Comparison of ENCODE assay signal across 8 cellular contexts in genomic region chr2:200905618-200906296, GRCh38. TPM values are rescaled to one million over a fixed set of nuclear protein-coding genes. Genes with fewer than 3 reads are reported as not detected.
DNase-seq lines count a peak whose midpoint lies in the region; ATAC-seq, FAIRE-seq and TF ChIP-seq lines count a peak whose summit lies in the region.

No MANE protein-coding gene starts in this region.

- TF ChIP-seq RAD21 in A549 (conservative IDR thresholded peaks at IDR 0.05 in 1 of 2, IDR thresholded peaks at IDR 0.05 in 1 of 2) = peak; percentile 90 to 93

- H3K9me3 ChIP-seq in A549 = no peaks in the 10 kb centered on the region
- H3K9me3 ChIP-seq in ascending aorta = no peaks in the 10 kb centered on the region
- no peaks in the 10 kb centered on the region for H3K9me3 ChIP-seq in sigmoid colon

- TF ChIP-seq EP300 in A549 (IDR thresholded peaks at IDR 0.05) (no peak), sigmoid colon (IDR thresholded peaks at IDR 0.05) (no peak)

- peaks cover 12% of the 10 kb centered on the region; the same call in 1 of the 3 replicates for H3K4me1 ChIP-seq in A549
- no peaks in the 10 kb centered on the region for H3K4me1 ChIP-seq in ascending aorta
- H3K4me1 ChIP-seq in sigmoid colon = no peaks in the 10 kb centered on the region

- TF ChIP-seq CTCF in A549 (IDR thresholded peaks at IDR 0.05) (peak; percentile 92), GM12865 (IDR thresholded peaks at IDR 0.05; ENCODE audit: insufficient read depth, low read depth, low read length, missing control alignments) (peak; percentile 66), LNCaP clone FGC (IDR thresholded peaks at IDR 0.05; ENCODE audit: control insufficient read depth, extremely low read depth, insufficient read depth) (peak; percentile 87), ascending aorta (IDR thresholded peaks at IDR 0.05) (peak; percentile 22 to 61 (median 39)), sigmoid colon (IDR thresholded peaks at IDR 0.05) (peak in 3 of 4 experiments; percentile 26 to 56 (median 51))

- POLR2A ChIA-PET in A549 (lab: Yijun Ruan, JAX) = interaction anchor here (0.8 to 1.7 kb wide), 5 partner anchors 164 to 327 kb away, joined by 3 to 8 read pairs (median 4); no protein-coding TSS in a partner anchor

- H3K4me3 ChIP-seq in A549 = no peak overlapping the region
- no peak overlapping the region for H3K4me3 ChIP-seq in GM12865 (ENCODE audit: low read depth, low read length)
- no peak overlapping the region for H3K4me3 ChIP-seq in LNCaP clone FGC (ENCODE audit: low read depth, low read length)
- H3K4me3 ChIP-seq in ascending aorta = no peak overlapping the region
- no peak overlapping the region for H3K4me3 ChIP-seq in sigmoid colon

- TF ChIP-seq POLR2A in A549 (IDR thresholded peaks at IDR 0.05; ENCODE audit: low read length) (no peak), sigmoid colon (IDR thresholded peaks at IDR 0.05) (no peak)

- H3K27ac ChIP-seq in A549 (peak overlapping the region in 1 of 2 experiments; percentile 22; a peak in 1 of 6 replicates), ascending aorta (no peak overlapping the region), sigmoid colon (no peak overlapping the region)

- no peak overlapping the region for H3K4me2 ChIP-seq in A549

- peak; percentile 92 to 96 for ATAC-seq in A549
- peak; percentile 89 for ATAC-seq in SK-N-SH treated with all-trans-retinoic acid at 6 μM for 48 hours
- ATAC-seq in GM19467 (IDR thresholded peaks at IDR 0.05; ENCODE audit: unreplicated experiment) = no peak

- intact Hi-C loops in ascending aorta (cut with DNase I) = loop anchor here (1.0 kb wide), 1 partner anchor 164 kb away; no protein-coding TSS in a partner anchor
- intact Hi-C loops in sigmoid colon (cut with DNase I) = loop anchor here (10.0 kb wide), 1 partner anchor 269 kb away; no protein-coding TSS in a partner anchor

- CTCF ChIA-PET in A549 (lab: Yijun Ruan, JAX) = interaction anchor here (0.6 to 8.2 kb wide), 43 partner anchors 9 to 327 kb away, joined by 3 to 150 read pairs (median 4); partner anchors contain the start of genes CASP10 and ORC2

- FAIRE-seq in A549 (lab: Jason Lieb, UNC) = no peak

- 9% methylated on average over 2 of the region's 2 CpGs for WGBS in A549 (ENCODE audit: missing lambda C conversion rate)
- 45 to 60% methylated on average over 2 of the region's 2 CpGs for WGBS in sigmoid colon, 2 donors

- H3K36me3 ChIP-seq in ascending aorta (peaks cover 6 to 34% of the 10 kb centered on the region in 2 donors), sigmoid colon (peaks cover 4 to 67% (median 7%) of the 10 kb centered on the region in 4 donors)

- H3K27me3 ChIP-seq in ascending aorta (no peaks in the 10 kb centered on the region), sigmoid colon (no peaks in the 10 kb centered on the region)

- DNase-seq in A549 (ENCODE audit: low read depth in 1 of 2, low spot score in 1 of 2) (peak; percentile 56 to 83), GM12865 (ENCODE audit: low read depth) (peak; percentile 70), LNCaP clone FGC (ENCODE audit: low read depth) (peak; percentile 40), ascending aorta (ENCODE audit: low spot score in 2 of 2) (no peak), hippocampal formation (lab: John Stamatoyannopoulos, UW) (peak; percentile 63 to 67), sigmoid colon (no peak)

TF ChIP-seq in A549, 52 proteins besides CTCF, POLR2A, EP300 and RAD21:
- TF ChIP-seq ZNF302 (CRISPR knock-in tag; IDR thresholded peaks at IDR 0.05) (no peak), SMC3 (IDR thresholded peaks at IDR 0.05) (peak; percentile 84), MAX (IDR thresholded peaks at IDR 0.05) (0 out of 2 replicates have a peak, but pooled peaks have one; percentile 11)

TF ChIP-seq in SK-N-SH treated with all-trans-retinoic acid at 6 μM for 48 hours, 23 proteins besides CTCF, POLR2A, EP300 and RAD21:
- TF ChIP-seq TOX (CRISPR knock-in tag; IDR thresholded peaks at IDR 0.05; ENCODE audit: borderline replicate concordance) = no peak
- no peak for TF ChIP-seq ISL1 (CRISPR knock-in tag; IDR thresholded peaks at IDR 0.05)
- no peak for TF ChIP-seq OSR1 (CRISPR knock-in tag; IDR thresholded peaks at IDR 0.05)
- no peak for TF ChIP-seq CSDC2 (CRISPR knock-in tag; IDR thresholded peaks at IDR 0.05)
- no peak for TF ChIP-seq ARNTL (CRISPR knock-in tag; IDR thresholded peaks at IDR 0.05; ENCODE audit: borderline replicate concordance, low read depth)
- TF ChIP-seq ZC3H10 (CRISPR knock-in tag; IDR thresholded peaks at IDR 0.05) = no peak
- no peak for TF ChIP-seq POU6F1 (CRISPR knock-in tag; IDR thresholded peaks at IDR 0.05; ENCODE audit: borderline replicate concordance, low read depth)
- no peak for TF ChIP-seq PPARA (CRISPR knock-in tag; IDR thresholded peaks at IDR 0.05; ENCODE audit: borderline replicate concordance)
- no peak for TF ChIP-seq ZNF565 (CRISPR knock-in tag; conservative IDR thresholded peaks at IDR 0.05; ENCODE audit: low read depth)
- no peak for TF ChIP-seq ZNF70 (CRISPR knock-in tag; IDR thresholded peaks at IDR 0.05)
- no peak for TF ChIP-seq BACH2 (CRISPR knock-in tag; IDR thresholded peaks at IDR 0.05; ENCODE audit: borderline replicate concordance)
- TF ChIP-seq SNAI2 (CRISPR knock-in tag; IDR thresholded peaks at IDR 0.05) = no peak

RNA-seq across cellular contexts. Expression of gene NIF3L1, which starts 16.6 kb away (rescaled TPM):
- polyA plus RNA-seq in A549 (2011; rRNA removed) (103 and 127 TPM in 2 replicates), A549 (2017; fragmentation: RNase III; extraction: RNeasy Plus Mini Kit Qiagen cat#74134 plus additional on column Dnase treatment) (47.0 to 49.5 TPM (median 47.3 TPM) in 3 replicates), sigmoid colon (10 to 100 TPM; 24.6 to 30.7 (median 29.1) TPM)
- 72.7 and 77.0 TPM in 2 replicates for polyA plus RNA-seq in A549 (2012; cell fraction: cytosol; rRNA removed)
- 53.4 and 93.1 TPM in 2 replicates for polyA plus RNA-seq in A549 (2012; cell fraction: nucleus; rRNA removed)
- polyA minus RNA-seq in A549 (2011; rRNA and poly(A)+ RNA removed) = 65.9 and 77.4 TPM in 2 replicates
- total RNA-seq in ascending aorta (55.3 TPM), sigmoid colon (10 to 100 TPM in 3 of 4 donors, 1 to 10 TPM in 1; 9.8 to 23.5 (median 15.9) TPM)

RNA-seq across cellular contexts. Expression of gene PPIL3, which starts 16.9 kb away (rescaled TPM):
- polyA plus RNA-seq in A549 (2011; rRNA removed) (62.6 and 75.6 TPM in 2 replicates), A549 (2017; fragmentation: RNase III; extraction: RNeasy Plus Mini Kit Qiagen cat#74134 plus additional on column Dnase treatment) (27.5 to 30.3 TPM (median 29.0 TPM) in 3 replicates), sigmoid colon (10 to 100 TPM; 13.5 to 36.0 (median 30.3) TPM)
- 18.4 and 23.3 TPM in 2 replicates for polyA plus RNA-seq in A549 (2012; cell fraction: cytosol; rRNA removed)
- polyA plus RNA-seq in A549 (2012; cell fraction: nucleus; rRNA removed) = 8.2 and 13.7 TPM in 2 replicates
- 10.4 and 11.4 TPM in 2 replicates for polyA minus RNA-seq in A549 (2011; rRNA and poly(A)+ RNA removed)
- total RNA-seq in ascending aorta (0.64 TPM), sigmoid colon (100 to 1,000 TPM in 1 of 4 donors, 10 to 100 TPM in 3; 11.8 to 116 (median 22.2) TPM)

RNA-seq across cellular contexts. Expression of gene CLK1, which starts 41.3 kb away (rescaled TPM):
- 85.4 and 88.3 TPM in 2 replicates for polyA plus RNA-seq in A549 (2011; rRNA removed)
- polyA plus RNA-seq in A549 (2012; cell fraction: cytosol; rRNA removed) = 14.6 and 15.5 TPM in 2 replicates
- polyA plus RNA-seq in A549 (2012; cell fraction: nucleus; rRNA removed) = 26.7 and 60.2 TPM in 2 replicates
- polyA plus RNA-seq in A549 (2017; fragmentation: RNase III; extraction: RNeasy Plus Mini Kit Qiagen cat#74134 plus additional on column Dnase treatment) = 35.5 to 39.8 TPM (median 36.5 TPM) in 3 replicates
- 30.6 and 39.8 TPM in 2 replicates for polyA minus RNA-seq in A549 (2011; rRNA and poly(A)+ RNA removed)
- total RNA-seq in ascending aorta = 43.5 TPM
- total RNA-seq in sigmoid colon = 100 to 1,000 TPM; 150 to 229 (median 195) TPM
- polyA plus RNA-seq in sigmoid colon = 10 to 100 TPM; 44.4 to 87.1 (median 76.1) TPM

RNA-seq across cellular contexts. Expression of gene ORC2, which starts 57.7 kb away (rescaled TPM):
- polyA plus RNA-seq in A549 (2011; rRNA removed) = 20.9 and 23.3 TPM in 2 replicates
- polyA plus RNA-seq in A549 (2012; cell fraction: cytosol; rRNA removed) = 3.5 and 4.1 TPM in 2 replicates
- polyA plus RNA-seq in A549 (2012; cell fraction: nucleus; rRNA removed) = 3.7 and 6.4 TPM in 2 replicates
- 20.7 to 24.5 TPM (median 22.9 TPM) in 3 replicates for polyA plus RNA-seq in A549 (2017; fragmentation: RNase III; extraction: RNeasy Plus Mini Kit Qiagen cat#74134 plus additional on column Dnase treatment)
- 8.7 and 9.1 TPM in 2 replicates for polyA minus RNA-seq in A549 (2011; rRNA and poly(A)+ RNA removed)
- total RNA-seq in ascending aorta = 5.2 TPM
- total RNA-seq in sigmoid colon = 10 to 100 TPM; 12.9 to 19.3 (median 15.7) TPM
- polyA plus RNA-seq in sigmoid colon = 10 to 100 TPM in 1 of 3 donors, 1 to 10 TPM in 2; 3.6 to 12.9 (median 5.8) TPM

Comparison
In these comparisons a context has a peak if more than half of its experiments do, and no peak if none do; other contexts are left out.
1. DNase-seq: peak in A549 (2 of 2), GM12865 (single experiment), LNCaP clone FGC (single experiment) and hippocampal formation (2 of 2); none in ascending aorta (0 of 2) and sigmoid colon (single experiment).
2. CTCF ChIP-seq: peak in every context shown above with its lines; median percentile 92 in A549; 87 in LNCaP clone FGC; 66 in GM12865; 51 in sigmoid colon; 39 in ascending aorta.